Comparison of ENCODE assay signal across 9 cellular contexts in the genomic region with DNA sequence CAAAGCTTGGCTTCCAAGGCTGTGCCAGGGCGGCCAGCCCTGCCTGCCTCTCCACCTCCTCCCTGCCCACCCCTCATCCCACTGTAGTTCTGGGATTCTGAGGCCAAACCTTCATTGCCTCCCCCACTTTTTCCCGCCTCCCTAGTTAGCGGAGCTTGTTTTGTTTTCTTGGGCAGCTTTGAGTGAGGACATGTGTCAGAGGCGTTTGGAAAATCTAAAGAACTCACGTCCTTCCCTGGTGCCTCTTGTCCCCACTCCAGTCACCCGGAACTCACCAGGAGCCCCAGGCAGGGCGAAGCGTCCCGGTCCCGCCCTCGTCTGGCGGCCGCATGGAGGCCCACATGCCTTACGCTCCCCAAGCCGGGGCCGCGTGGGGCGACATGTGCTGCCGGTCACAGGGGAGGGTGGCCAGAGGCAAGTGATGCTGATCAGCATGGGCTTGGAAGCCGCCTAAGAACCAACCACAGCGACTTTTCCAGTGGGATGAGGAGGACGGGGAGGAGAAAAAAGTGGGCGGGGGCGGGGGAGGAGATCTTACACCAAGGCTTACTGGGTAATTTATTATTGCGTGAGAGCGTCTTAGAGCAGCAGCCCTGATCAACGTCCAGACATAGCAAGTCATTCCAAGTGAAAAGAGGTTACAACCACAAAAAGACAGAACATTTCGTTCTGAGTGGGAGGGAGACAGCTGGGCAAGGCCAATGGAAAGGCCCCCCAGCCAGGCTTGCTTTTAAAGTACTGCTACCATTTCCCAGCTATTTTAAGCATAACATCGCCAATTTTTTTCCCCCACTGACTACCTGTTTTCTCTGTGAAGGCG. TPM values are rescaled to one million over a fixed set of nuclear protein-coding genes. Genes with fewer than 3 reads are reported as not detected.
DNase-seq lines count a peak whose midpoint lies in the region; ATAC-seq, FAIRE-seq and TF ChIP-seq lines count a peak whose summit lies in the region.
"Had no signal": no experiment of that assay in that cellular context is flagged by ENCODE, and none has a peak within 500 bp of the region (broad histone marks: within the 10 kb centered on the region; RNA-seq: fewer than 3 reads in every experiment).

No MANE protein-coding gene starts in this region.

- peaks cover 44% of the 10 kb centered on the region for H3K4me1 Mint-ChIP-seq in T-helper 2 cell treated with Interferon-gamma antibody and Interleukin-4, amounts not matched to agents 5 μg/mL and 100 μg/mL, for 36 hours (ENCODE audit: low read depth)
- peaks cover 58 to 62% of the 10 kb centered on the region in 2 donors for H3K4me1 Mint-ChIP-seq in immature natural killer cell

- ATAC-seq in K562 (peak; percentile 73), GM21360 (IDR thresholded peaks at IDR 0.05; ENCODE audit: unreplicated experiment) (no peak)

- FAIRE-seq in K562 (lab: Jason Lieb, UNC): peak; percentile 86
- FAIRE-seq: endometrium had no signal

- peak; percentile 72 for TF ChIP-seq POLR2A in K562 (conservative IDR thresholded peaks at IDR 0.05)

- DNase-seq in KG1 (lab: John Stamatoyannopoulos, UW) (peak; percentile 4), K562 (ENCODE audit: extremely low read depth in 1 of 4, low spot score in 3 of 4) (peak; percentile 66 to 86 (median 68)), immature natural killer cell (no peak), globus pallidus (ENCODE audit: low spot score) (no peak)
- DNase-seq in T-helper 2 cell treated with Interferon-gamma antibody and Interleukin-4, amounts not matched to agents 5 μg/mL and 100 μg/mL, for 36 hours (ENCODE audit: low spot score): peak; percentile 58

- peak overlapping the region; percentile 85 for H2AFZ ChIP-seq in K562 (ENCODE audit: low read depth, low read length)

- no peaks in the 10 kb centered on the region for H3K9me3 Mint-ChIP-seq in T-helper 2 cell treated with Interferon-gamma antibody and Interleukin-4, amounts not matched to agents 5 μg/mL and 100 μg/mL, for 36 hours
- H3K9me3 Mint-ChIP-seq in immature natural killer cell: peaks cover 0 to 2% (median 0%) of the 10 kb centered on the region in 6 donors

- H3K27me3 ChIP-seq in K562 (ENCODE audit: control insufficient read depth in 2 of 2, insufficient read depth in 2 of 2, low read length in 2 of 2) (no peaks in the 10 kb centered on the region), skeletal muscle tissue (ENCODE audit: control insufficient read depth in 3 of 3, insufficient read depth in 3 of 3, low read length in 3 of 3) (peaks cover 0 to 8% (median 0%) of the 10 kb centered on the region in 3 donors)

- H3K27ac Mint-ChIP-seq in T-helper 2 cell treated with Interferon-gamma antibody and Interleukin-4, amounts not matched to agents 5 μg/mL and 100 μg/mL, for 36 hours: peak overlapping the region; percentile 97
- H3K27ac Mint-ChIP-seq in immature natural killer cell: peak overlapping the region in 5 of 6 donors; percentile 68 to 99 (median 98)

- TF ChIP-seq EP300 in K562 (IDR thresholded peaks at IDR 0.05; ENCODE audit: low read length): no peak; the same call in 1 of the 2 replicates

- H3K36me3 ChIP-seq in K562 (ENCODE audit: control insufficient read depth, insufficient read depth, low read length): no peaks in the 10 kb centered on the region
- H3K36me3 ChIP-seq in skeletal muscle tissue (ENCODE audit: control insufficient read depth in 3 of 3, insufficient read depth in 3 of 3, low read length in 3 of 3): no peaks in the 10 kb centered on the region

- H3K9ac ChIP-seq in K562 (ENCODE audit: insufficient read depth in 1 of 2, low read depth in 2 of 2, low read length in 2 of 2) (peak overlapping the region; percentile 86 to 94), skeletal muscle tissue (ENCODE audit: low read depth in 1 of 3, low read length in 3 of 3) (peak overlapping the region; percentile 67 to 76 (median 72))

- POLR2A ChIA-PET in K562 (lab: Yijun Ruan, JAX): interaction anchor here (1.0 to 2.4 kb wide), 3 partner anchors 10 to 53 kb away, joined by 3 to 9 read pairs (median 5); no protein-coding TSS in a partner anchor

- intact Hi-C loops in K562 (cut with micrococcal nuclease): loop anchor here (10.0 kb wide), 1 partner anchor 398 kb away; no protein-coding TSS in a partner anchor

- H3K27me3 Mint-ChIP-seq in T-helper 2 cell treated with Interferon-gamma antibody and Interleukin-4, amounts not matched to agents 5 μg/mL and 100 μg/mL, for 36 hours (ENCODE audit: low read depth): no peaks in the 10 kb centered on the region
- peaks cover 26 to 37% (median 33%) of the 10 kb centered on the region in 3 donors for H3K27me3 Mint-ChIP-seq in immature natural killer cell (ENCODE audit: low read depth in 3 of 3)

- H3K79me2 ChIP-seq in K562 (ENCODE audit: control insufficient read depth, insufficient read depth, low read length): peaks cover 19% of the 10 kb centered on the region

- H3K27ac ChIP-seq in K562 (ENCODE audit: extremely low read depth, low read depth, low read length): peak overlapping the region; percentile 88
- H3K27ac ChIP-seq in skeletal muscle tissue (ENCODE audit: low read depth, low read length): peak overlapping the region; percentile 86

- H3K36me3 Mint-ChIP-seq in T-helper 2 cell treated with Interferon-gamma antibody and Interleukin-4, amounts not matched to agents 5 μg/mL and 100 μg/mL, for 36 hours (ENCODE audit: low read depth): peaks cover 4% of the 10 kb centered on the region
- H3K36me3 Mint-ChIP-seq in immature natural killer cell: no peaks in the 10 kb centered on the region

- H3K9me1 ChIP-seq in K562 (ENCODE audit: control insufficient read depth, insufficient read depth, low read length): no peaks in the 10 kb centered on the region

- H3K4me3 Mint-ChIP-seq in T-helper 2 cell treated with Interferon-gamma antibody and Interleukin-4, amounts not matched to agents 5 μg/mL and 100 μg/mL, for 36 hours: peak overlapping the region; percentile 93
- H3K4me3 Mint-ChIP-seq in immature natural killer cell: peak overlapping the region in 4 of 5 donors; percentile 28 to 57 (median 41)

- H3K9me3 ChIP-seq in K562 (replicated peaks; ENCODE audit: control insufficient read depth, insufficient read depth, low read depth, low read length) (no peaks in the 10 kb centered on the region), skeletal muscle tissue (ENCODE audit: control insufficient read depth in 3 of 3, low read length in 3 of 3) (no peaks in the 10 kb centered on the region)

- peaks cover 26 to 39% of the 10 kb centered on the region in 2 experiments; a peak in 4 of 5 replicates for H3K4me1 ChIP-seq in K562 (replicated peaks in 1 of 2; ENCODE audit: control insufficient read depth in 2 of 2, insufficient read depth in 2 of 2, low read length in 2 of 2)
- H3K4me1 ChIP-seq in skeletal muscle tissue (ENCODE audit: control insufficient read depth in 3 of 3, insufficient read depth in 3 of 3, low read length in 3 of 3): peaks cover 28 to 45% (median 40%) of the 10 kb centered on the region in 3 donors

- under 1% methylated on average over 26 of the region's 30 CpGs for WGBS in K562 (ENCODE audit: insufficient coverage, low coverage, missing lambda C conversion rate)

- H3K4me3 ChIP-seq in GM12875 (ENCODE audit: low read depth, low read length) (peak overlapping the region; percentile 68), K562 (peak overlapping the region; percentile 58), skeletal muscle tissue (ENCODE audit: low read length in 3 of 3) (peak overlapping the region; percentile 60 to 69 (median 65))

- no TSS peak for BruUV-seq in K562 (replicated peaks; lab: Mats Ljungman, UMichigan)

- H4K20me1 ChIP-seq in K562 (replicated peaks; ENCODE audit: control insufficient read depth, insufficient read depth, low read length): no peaks in the 10 kb centered on the region

- CTCF ChIA-PET in K562 (lab: Yijun Ruan, JAX; ENCODE audit: low intra/inter-chr PET ratio): no interaction called here

- TF ChIP-seq RAD21 in K562 (CRISPR knock-in tag; conservative IDR thresholded peaks at IDR 0.05 in 1 of 2, IDR thresholded peaks at IDR 0.05 in 1 of 2): no peak

- no peak for TF ChIP-seq CTCF in GM12875 (IDR thresholded peaks at IDR 0.05; ENCODE audit: borderline replicate concordance, insufficient read depth, low read depth, low read length)
- peak in 2 of 3 experiments; percentile 7 to 23; a peak in 1 of 6 replicates for TF ChIP-seq CTCF in K562 (IDR thresholded peaks at IDR 0.05 in 2 of 3, conservative IDR thresholded peaks at IDR 0.05 in 1 of 3; ENCODE audit: insufficient read depth in 2 of 3, low read depth in 1 of 3, low read length in 3 of 3)

- peak overlapping the region; percentile 89 for H3K4me2 ChIP-seq in K562 (ENCODE audit: insufficient read depth, low read length)

- in situ Hi-C loops in K562 (cut with MboI): loop anchor here (5.0 kb wide), 2 partner anchors 36 to 101 kb away; a partner anchor contains a TSS

TF ChIP-seq in K562, 482 proteins besides CTCF, POLR2A, EP300 and RAD21 (continues in another document):
- peak; percentile 37; the same call in 1 of the 2 replicates for TF ChIP-seq CBX1 (IDR thresholded peaks at IDR 0.05; ENCODE audit: low read depth)
- no peak for TF ChIP-seq ZNF121 (CRISPR knock-in tag; conservative IDR thresholded peaks at IDR 0.05)
- TF ChIP-seq XRCC4 (IDR thresholded peaks at IDR 0.05; ENCODE audit: extremely low read depth, insufficient read depth, insufficient read length): no peak
- TF ChIP-seq ZNF696 (CRISPR knock-in tag; conservative IDR thresholded peaks at IDR 0.05): no peak
- no peak for TF ChIP-seq CHD4 (IDR thresholded peaks at IDR 0.05; ENCODE audit: insufficient read depth, insufficient replicate concordance, low read depth, low read length, poor library complexity, severe bottlenecking)
- TF ChIP-seq CXXC5 (CRISPR knock-in tag; IDR thresholded peaks at IDR 0.05): peak; percentile 62

RNA-seq across cellular contexts. Expression of a gene that starts 48.5 kb away (rescaled TPM):
- total RNA-seq in K562 (2011; cell fraction: chromatin; rRNA removed; ENCODE audit: low replicate concordance): 26.8 and 37.6 TPM in 2 replicates
- total RNA-seq in K562 (2011; cell fraction: nucleolus; rRNA removed): 19.3 and 22.8 TPM in 2 replicates
- 30.8 and 38.8 TPM in 2 replicates for total RNA-seq in K562 (2011; cell fraction: nucleoplasm; rRNA removed)
- total RNA-seq in K562 (2014; rRNA removed) (51.8 and 51.9 TPM in 2 replicates), K562 (2014; rRNA removed; fragmentation: Illumina TruSeq; extraction: Trizol) (79.6 and 85.1 TPM in 2 replicates), K562 (2015; rRNA removed; fragmentation: Illumina TruSeq; extraction: Trizol) (70.1 and 71.2 TPM in 2 replicates), K562 (2021) (102 and 104 TPM in 2 replicates), skeletal muscle tissue (23.0 TPM)
- polyA plus RNA-seq in K562 (2011; rRNA removed) (138 and 175 TPM in 2 replicates), K562 (2014; fragmentation: Illumina TruSeq; extraction: Trizol) (113 and 125 TPM in 2 replicates), K562 (2014; fragmentation: Nextera tagmentation; extraction: Ambion mirVana) (10 to 100 TPM; 47.8 to 50.9 TPM), K562 (2014; rRNA removed) (90.2 and 121 TPM in 2 replicates), immature natural killer cell (10 to 100 TPM; 41.9 to 54.6 (median 45.6) TPM)
- 87.5 and 121 TPM in 2 replicates for polyA plus RNA-seq in K562 (2011; cell fraction: cytosol; rRNA removed)
- 25.6 and 38.6 TPM in 2 replicates for polyA plus RNA-seq in K562 (2011; cell fraction: nucleus; rRNA removed)
- 49.4 and 92.8 TPM in 2 replicates for polyA plus RNA-seq in K562 (2012)
- 161 and 200 TPM in 2 replicates for polyA minus RNA-seq in K562 (2011; rRNA and poly(A)+ RNA removed)
- polyA minus RNA-seq in K562 (2011; cell fraction: cytosol; rRNA and poly(A)+ RNA removed): 49.1 and 77.7 TPM in 2 replicates
- 10.5 and 18.3 TPM in 2 replicates for polyA minus RNA-seq in K562 (2011; cell fraction: nucleus; rRNA and poly(A)+ RNA removed)

Comparison
In these comparisons a context has a peak if more than half of its experiments do, and no peak if none do; other contexts are left out.
1. DNase-seq: peak in KG1 (single experiment), T-helper 2 cell treated with Interferon-gamma antibody and Interleukin-4, amounts not matched to agents 5 μg/mL and 100 μg/mL, for 36 hours (single experiment) and K562 (4 of 4); none in immature natural killer cell (0 of 3) and globus pallidus (single experiment).
2. Peak in every context shown above with its lines, with median percentiles within 50 percentile points of each other: H3K4me3 ChIP-seq.